18 cellular contexts compared by ENCODE assay signal in the genomic region with DNA sequence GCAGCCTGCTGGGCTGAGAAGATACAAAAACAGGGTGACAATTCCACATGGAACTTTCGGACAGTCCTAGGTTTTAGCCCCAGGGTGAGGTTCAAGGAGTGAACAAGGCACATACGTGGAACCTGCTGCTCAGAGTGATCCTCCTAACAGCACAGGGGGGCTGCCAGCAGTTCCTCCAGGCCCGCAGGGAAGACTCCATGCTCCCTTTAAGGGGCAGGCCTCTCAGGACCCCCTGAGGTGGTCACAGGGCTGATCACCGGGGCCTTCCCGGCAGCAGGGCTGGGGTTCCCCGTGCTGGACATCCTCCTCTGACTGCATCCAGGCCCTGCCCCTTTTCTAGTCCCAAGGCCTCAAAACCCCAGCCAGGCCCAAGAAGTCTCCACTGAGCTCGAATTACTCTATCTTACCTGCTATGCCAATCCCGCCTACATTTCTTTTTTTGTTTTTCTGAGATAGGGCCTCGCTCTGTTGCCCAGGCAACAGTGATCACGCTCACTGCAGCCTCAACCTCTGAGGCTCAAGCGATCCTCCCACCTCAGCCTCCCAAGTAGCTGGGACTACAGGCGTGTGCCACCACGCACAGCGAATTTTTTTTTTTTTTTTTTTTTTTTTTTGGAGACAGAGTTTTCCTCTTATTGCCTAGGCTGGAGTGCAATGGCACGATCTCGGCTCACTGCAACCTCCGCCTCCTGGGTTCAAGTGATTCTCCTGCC. TPM values are rescaled to one million over a fixed set of nuclear protein-coding genes. Genes with fewer than 3 reads are reported as not detected.
DNase-seq lines count a peak whose midpoint lies in the region; ATAC-seq lines count a peak whose summit lies in the region.
"Had no signal": no experiment of that assay in that cellular context is flagged by ENCODE, and none has a peak within 500 bp of the region (broad histone marks: within the 10 kb centered on the region; RNA-seq: fewer than 3 reads in every experiment).

No MANE protein-coding gene starts in this region.

- H3K27ac ChIP-seq in cingulate gyrus (ENCODE audit: low read depth, low read length) = peak overlapping the region; percentile 47
- peak overlapping the region; percentile 44 for H3K27ac ChIP-seq in temporal lobe (ENCODE audit: low read depth, low read length)
- H3K27ac ChIP-seq: GM23248, pancreas had no signal

- ATAC-seq in HG03432 (IDR thresholded peaks at IDR 0.05; ENCODE audit: unreplicated experiment) = no peak
- no peak for ATAC-seq in GM19397 (IDR thresholded peaks at IDR 0.05; ENCODE audit: unreplicated experiment)

- DNase-seq in NCI-H2196 treated with DMSO at 0.1 percent for 48 hours (lab: John Stamatoyannopoulos, UW; ENCODE audit: unreplicated experiment) (peak; percentile 17), NCI-H2196 (lab: John Stamatoyannopoulos, UW; ENCODE audit: unreplicated experiment) (no peak), mesenteric fat pad (ENCODE audit: low spot score) (peak; percentile 71), cerebellum (ENCODE audit: low spot score) (no peak)
- DNase-seq: activated CD4-positive, alpha-beta memory T cell treated with anti-CD3 and anti-CD28 coated beads for 36 hours; CD4-positive, CD25-positive, alpha-beta regulatory T cell; cerebellar nuclear complex; DND-41; NCI-H187; NCI-H524 had no signal

RNA-seq across cellular contexts. Expression of a gene that starts 10.4 kb away (rescaled TPM):
- total RNA-seq in mesenteric fat pad (37.9 TPM), temporal lobe (15.5 TPM), cerebellum (17.7 TPM)

RNA-seq across cellular contexts. Expression of a gene that starts 19.5 kb away (rescaled TPM):
- total RNA-seq in mesenteric fat pad (417 TPM), temporal lobe (19.7 TPM), cerebellum (44.1 TPM)

RNA-seq across cellular contexts. Expression of a gene that starts 24.8 kb away (rescaled TPM):
- total RNA-seq in mesenteric fat pad (563 TPM), temporal lobe (0.98 TPM), cerebellum (0.73 TPM)
- total RNA-seq: activated T-helper 1 cell treated with anti-CD3 and anti-CD28 coated beads, Interleukin-12 subunit alpha, Interleukin-12 subunit beta, Interleukin-2, Interleukin-4 antibody, amounts not matched to agents 30 ng/mL and 10 ng/mL and 1 ng/mL, durations not matched to agents 14 hours and 24 hours and 36 hours; CD4-positive, CD25-positive, alpha-beta regulatory T cell; OCI-LY7 had no signal

Comparison
In these comparisons a context has a peak if more than half of its experiments do, and no peak if none do; other contexts are left out.
1. DNase-seq: peak in NCI-H2196 treated with DMSO at 0.1 percent for 48 hours (single experiment) and mesenteric fat pad (single experiment); none in NCI-H2196 (single experiment) and cerebellum (single experiment).
2. RNA of a gene that starts 24.8 kb away (total RNA-seq): 563 TPM in mesenteric fat pad (single experiment); 0.98 TPM in temporal lobe (single experiment) and 0.73 TPM in cerebellum (single experiment); every median in the first group is over 100 times any median in the second.